ENCODE assay signal across 22 cellular contexts in genomic region chr1:87421809-87422208, GRCh38.
"Had no signal": no experiment of that assay in that cellular context is flagged by ENCODE, and none has a peak within 500 bp of the region (broad histone marks: within the 10 kb centered on the region; RNA-seq: fewer than 3 reads in every experiment).

No MANE protein-coding gene starts in this region.

- DNase-seq: colonic mucosa; cortex of kidney; effector CD8-positive, alpha-beta T cell; effector memory CD8-positive, alpha-beta T cell; endodermal cell; erythroblast; esophagus squamous epithelium; foreskin fibroblast; foreskin melanocyte; gastrocnemius medialis; heart left ventricle; hypothalamus; immature natural killer cell; islet precursor cell; kidney; kidney glomerular epithelial cell; left lung; left ventricle myocardium superior; lower lobe of right lung; mesenchymal stem cell; naive thymus-derived CD4-positive, alpha-beta T cell had no signal

- ATAC-seq: effector memory CD8-positive, alpha-beta T cell; esophagus mucosa; gastrocnemius medialis; heart left ventricle; left lung; left ventricle myocardium superior; lower lobe of right lung; naive thymus-derived CD4-positive, alpha-beta T cell had no signal
